Comparison of ENCODE assay signal across 7 cellular contexts in the genomic region with DNA sequence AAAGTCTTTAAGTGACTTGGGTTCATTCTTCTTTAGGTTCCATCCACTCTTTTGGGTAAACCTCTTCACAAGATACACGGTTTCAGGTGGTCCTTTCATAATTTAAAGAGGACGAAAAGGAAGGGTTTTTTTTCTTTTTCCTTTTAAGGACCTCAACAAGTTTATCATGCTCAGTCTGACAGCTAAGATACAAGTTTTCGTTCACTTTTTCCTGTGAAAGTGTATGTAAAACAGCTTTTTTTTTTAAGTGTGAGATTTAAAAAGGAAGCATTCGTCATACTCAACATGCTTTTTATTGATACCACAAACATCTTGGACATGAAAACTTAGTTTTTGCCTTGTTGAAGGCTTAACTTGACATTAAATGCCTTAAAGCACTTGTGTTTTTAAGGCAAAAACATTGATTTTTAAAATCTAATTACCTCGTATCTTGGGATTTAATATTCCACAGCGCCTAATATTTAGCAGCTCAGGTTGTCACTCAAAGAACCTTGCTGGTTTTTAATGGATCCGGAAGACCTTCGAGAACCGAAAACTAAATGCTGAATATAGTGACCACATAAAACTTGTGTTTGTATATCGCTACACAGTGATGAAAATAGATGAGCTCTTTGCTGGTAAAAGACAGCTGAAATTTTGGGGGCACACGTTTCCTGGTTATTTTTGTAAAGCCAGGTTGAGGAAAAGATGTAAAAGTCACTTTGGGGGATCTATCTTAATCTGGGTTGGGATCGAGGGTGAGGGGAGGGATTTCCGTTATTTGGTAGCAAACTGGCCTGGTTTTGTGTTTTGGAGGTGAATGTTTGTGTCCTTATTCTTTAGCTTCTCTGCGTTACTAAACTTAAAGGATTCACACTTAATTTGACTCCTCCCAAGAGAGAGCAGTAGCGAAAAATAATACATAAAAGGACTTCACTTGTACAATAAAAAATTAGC. TPM values are rescaled to one million over a fixed set of nuclear protein-coding genes. Genes with fewer than 3 reads are reported as not detected.
DNase-seq lines count a peak whose midpoint lies in the region; ATAC-seq and TF ChIP-seq lines count a peak whose summit lies in the region.

No MANE protein-coding gene starts in this region.

- H3K4me1 Mint-ChIP-seq in HFFc6 (ENCODE audit: low read depth), result peaks cover 37% of the 10 kb centered on the region
- H3K4me1 Mint-ChIP-seq in activated CD8-positive, alpha-beta T cell treated with anti-CD3 and anti-CD28 coated beads for 36 hours (ENCODE audit: low read depth), result peaks cover 42% of the 10 kb centered on the region
- H3K4me1 Mint-ChIP-seq in stimulated activated naive B cell treated with anti-CD40 and anti-IgM and Interleukin-4, amounts not matched to agents 10 μg/mL and 1 μg/mL and 100 μg/mL, for 72 hours, result peaks cover 18 to 40% of the 10 kb centered on the region in 2 donors

- peak overlapping the region; percentile 100 for H3K27ac Mint-ChIP-seq in HFFc6
- peak overlapping the region; percentile 100 for H3K27ac Mint-ChIP-seq in activated CD8-positive, alpha-beta T cell treated with anti-CD3 and anti-CD28 coated beads for 36 hours
- H3K27ac Mint-ChIP-seq in stimulated activated naive B cell treated with anti-CD40 and anti-IgM and Interleukin-4, amounts not matched to agents 10 μg/mL and 1 μg/mL and 100 μg/mL, for 72 hours, result peak overlapping the region; percentile 90

- H3K36me3 Mint-ChIP-seq in HFFc6 (ENCODE audit: low read depth), result peaks cover 60% of the 10 kb centered on the region
- peaks cover 51% of the 10 kb centered on the region for H3K36me3 Mint-ChIP-seq in activated CD8-positive, alpha-beta T cell treated with anti-CD3 and anti-CD28 coated beads for 36 hours (ENCODE audit: low read depth)
- H3K36me3 Mint-ChIP-seq in stimulated activated naive B cell treated with anti-CD40 and anti-IgM and Interleukin-4, amounts not matched to agents 10 μg/mL and 1 μg/mL and 100 μg/mL, for 72 hours, result peaks cover 43 to 54% of the 10 kb centered on the region in 2 donors

- POLR2A ChIA-PET in activated CD8-positive, alpha-beta T cell treated with anti-CD3 and anti-CD28 coated beads for 36 hours (lab: Charles Lee), result interaction anchor here (0.7 to 4.0 kb wide), 15 partner anchors 11 to 258 kb away, joined by 3 to 44 read pairs (median 3); a partner anchor contains a TSS

- H3K9me3 Mint-ChIP-seq in HFFc6, result no peaks in the 10 kb centered on the region
- no peaks in the 10 kb centered on the region for H3K9me3 Mint-ChIP-seq in activated CD8-positive, alpha-beta T cell treated with anti-CD3 and anti-CD28 coated beads for 36 hours
- H3K9me3 Mint-ChIP-seq in stimulated activated naive B cell treated with anti-CD40 and anti-IgM and Interleukin-4, amounts not matched to agents 10 μg/mL and 1 μg/mL and 100 μg/mL, for 72 hours, result no peaks in the 10 kb centered on the region

- no peak for DNase-seq in HFFc6
- DNase-seq in activated CD8-positive, alpha-beta T cell treated with anti-CD3 and anti-CD28 coated beads for 36 hours, result no peak
- DNase-seq in stimulated activated naive B cell treated with anti-CD40 and anti-IgM and Interleukin-4, amounts not matched to agents 10 μg/mL and 1 μg/mL and 100 μg/mL, for 72 hours, result no peak
- no peak for DNase-seq in NCI-H1436 treated with DMSO at 0.1 percent for 48 hours (lab: John Stamatoyannopoulos, UW)
- no peak for DNase-seq in NCI-H1092 treated with DMSO at 0.1 percent for 48 hours (lab: John Stamatoyannopoulos, UW)

- no peak for ATAC-seq in activated CD8-positive, alpha-beta T cell treated with anti-CD3 and anti-CD28 coated beads for 36 hours
- ATAC-seq in stimulated activated naive B cell treated with anti-CD40 and anti-IgM and Interleukin-4, amounts not matched to agents 10 μg/mL and 1 μg/mL and 100 μg/mL, for 72 hours (replicated peaks), result no peak
- ATAC-seq in HG03432 (IDR thresholded peaks at IDR 0.05; ENCODE audit: unreplicated experiment), result no peak

- peak overlapping the region; percentile 99 for H3K4me3 ChIP-seq in iPS-11a (ENCODE audit: low read depth, low read length)

- intact Hi-C loops in activated CD8-positive, alpha-beta T cell treated with anti-CD3 and anti-CD28 coated beads for 36 hours (cut with micrococcal nuclease), result loop anchor here (2.0 to 10.0 kb wide), 3 partner anchors 88 to 197 kb away; a partner anchor contains a TSS

- TF ChIP-seq CTCF in HFFc6 (IDR thresholded peaks at IDR 0.05), result no peak
- no peak for TF ChIP-seq CTCF in activated CD8-positive, alpha-beta T cell treated with anti-CD3 and anti-CD28 coated beads for 36 hours (IDR thresholded peaks at IDR 0.05)

- CTCF ChIA-PET in activated CD8-positive, alpha-beta T cell treated with anti-CD3 and anti-CD28 coated beads for 36 hours (lab: Charles Lee), result interaction anchor here (0.9 to 2.0 kb wide), 8 partner anchors 15 to 292 kb away, joined by 3 to 6 read pairs (median 4); a partner anchor contains a TSS

- peaks cover 14% of the 10 kb centered on the region for H3K27me3 Mint-ChIP-seq in HFFc6 (ENCODE audit: insufficient read depth)
- no peaks in the 10 kb centered on the region for H3K27me3 Mint-ChIP-seq in activated CD8-positive, alpha-beta T cell treated with anti-CD3 and anti-CD28 coated beads for 36 hours
- H3K27me3 Mint-ChIP-seq in stimulated activated naive B cell treated with anti-CD40 and anti-IgM and Interleukin-4, amounts not matched to agents 10 μg/mL and 1 μg/mL and 100 μg/mL, for 72 hours, result no peaks in the 10 kb centered on the region

- peak overlapping the region; percentile 100 for H3K4me3 Mint-ChIP-seq in HFFc6
- peak overlapping the region; percentile 100 for H3K4me3 Mint-ChIP-seq in activated CD8-positive, alpha-beta T cell treated with anti-CD3 and anti-CD28 coated beads for 36 hours
- H3K4me3 Mint-ChIP-seq in stimulated activated naive B cell treated with anti-CD40 and anti-IgM and Interleukin-4, amounts not matched to agents 10 μg/mL and 1 μg/mL and 100 μg/mL, for 72 hours, result peak overlapping the region; percentile 98 to 100

RNA-seq across cellular contexts. Expression of a gene that starts 2.3 kb away (rescaled TPM):
- 10 to 100 TPM; 22.4 to 26.6 (median 24.7) TPM for total RNA-seq in HFFc6 (2021; fragmentation: NEBNext Ultra II Directional; extraction: Animal tissue kit (Norgen Biotek cat#: 25700))
- total RNA-seq in activated CD8-positive, alpha-beta T cell treated with anti-CD3 and anti-CD28 coated beads for 36 hours, result 10 to 100 TPM; 53.9 to 55.6 TPM

RNA-seq across cellular contexts. Expression of a gene that starts 34.3 kb away (rescaled TPM):
- 10 to 100 TPM; 11.9 to 16.5 (median 13.1) TPM for total RNA-seq in HFFc6 (2021; fragmentation: NEBNext Ultra II Directional; extraction: Animal tissue kit (Norgen Biotek cat#: 25700))
- total RNA-seq in activated CD8-positive, alpha-beta T cell treated with anti-CD3 and anti-CD28 coated beads for 36 hours, result 1 to 10 TPM; 3.8 to 4.7 TPM
